8 cellular contexts compared by ENCODE assay signal in the genomic region with DNA sequence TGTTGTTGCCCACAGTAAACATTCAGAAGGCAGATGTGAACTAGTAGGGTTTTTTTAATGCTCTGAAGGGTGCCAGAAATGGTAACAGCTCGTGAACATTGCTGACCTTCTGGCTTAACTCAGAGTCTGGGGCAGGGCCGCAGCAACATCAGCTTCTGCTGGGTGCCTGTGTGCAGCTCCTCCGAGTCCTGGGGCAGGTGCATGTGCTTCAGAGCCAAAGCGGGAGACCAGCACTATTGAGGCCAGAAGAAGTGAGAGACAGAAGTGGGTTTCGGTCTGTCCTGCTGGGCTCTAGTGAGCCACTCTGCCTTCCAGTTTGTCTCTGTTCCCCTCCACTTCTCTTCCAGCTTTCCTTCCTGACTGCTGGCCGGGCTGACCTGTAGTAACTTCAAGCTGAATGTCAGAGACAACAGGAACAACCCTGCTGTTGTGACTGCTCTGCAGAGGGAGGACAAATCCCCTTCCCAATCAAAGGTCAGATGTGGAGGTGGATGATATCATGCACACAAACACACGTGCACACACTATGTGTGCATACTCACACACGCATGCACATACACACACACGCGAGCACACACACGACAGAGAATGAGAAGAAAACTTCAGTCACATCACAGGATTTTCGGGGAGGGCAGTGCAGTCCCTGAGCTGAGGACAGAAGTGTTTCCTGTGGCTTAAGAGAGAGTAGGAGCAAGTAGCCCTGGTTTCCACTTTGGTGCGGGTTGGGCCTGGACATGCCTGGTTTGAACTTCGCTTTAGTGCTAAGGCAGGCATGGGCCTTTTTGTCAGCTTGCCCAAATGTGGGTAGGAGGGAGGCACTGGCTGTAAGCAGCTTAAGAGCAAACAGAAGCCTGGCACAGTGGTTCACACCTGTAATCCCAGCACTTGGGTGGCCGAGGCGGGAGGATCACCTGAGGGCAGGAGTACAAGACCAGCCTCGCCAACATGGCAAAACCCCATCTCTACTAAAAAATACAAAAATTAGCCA. TPM values are rescaled to one million over a fixed set of nuclear protein-coding genes. Genes with fewer than 3 reads are reported as not detected.
A peak's percentile ranks its signal among the peaks of the same experiment; 100 is the strongest.
DNase-seq lines count a peak whose midpoint lies in the region; ATAC-seq, FAIRE-seq and TF ChIP-seq lines count a peak whose summit lies in the region.
"Not testable (repeated sequence)": the region's sequence is repeated elsewhere in the genome, so short reads cannot be mapped to it uniquely, and the experiment has no call there.
"Had no signal": no experiment of that assay in that cellular context is flagged by ENCODE, and none has a peak within 500 bp of the region (broad histone marks: within the 10 kb centered on the region; RNA-seq: fewer than 3 reads in every experiment).

No MANE protein-coding gene starts in this region.

- WGBS in prostate gland: 58% methylated on average over 17 of the region's 17 CpGs

- not testable (repeated sequence) for H3K27ac ChIP-seq in prostate gland

- TF ChIP-seq POLR2A in prostate gland (IDR thresholded peaks at IDR 0.05): not testable (repeated sequence)

- CTCF ChIA-PET in activated naive CD4-positive, alpha-beta T cell treated with anti-CD3 and anti-CD28 coated beads, Interleukin-2, amount 10 ng/mL, durations not matched to agents 7 days and 5 days (lab: Charles Lee): not testable (repeated sequence)

- H3K9me3 ChIP-seq in T-helper 17 cell (ENCODE audit: control insufficient read depth, low read length, poor library complexity, severe bottlenecking); prostate gland: not testable (repeated sequence)

- not testable (repeated sequence) for H3K36me3 ChIP-seq in prostate gland

- intact Hi-C loops in prostate gland (cut with DNase I): not testable (repeated sequence)

- not testable (repeated sequence) for H3K4me3 ChIP-seq in prostate gland

- H3K27ac Mint-ChIP-seq in T-helper 17 cell (peak overlapping the region; percentile 91), mesothelial cell of epicardium (peak overlapping the region; percentile 1)
- H3K27ac Mint-ChIP-seq in activated naive CD4-positive, alpha-beta T cell treated with anti-CD3 and anti-CD28 coated beads, Interleukin-2, amount 10 ng/mL, durations not matched to agents 7 days and 5 days: peak overlapping the region; percentile 81

- ATAC-seq in HG03558 (IDR thresholded peaks at IDR 0.05; ENCODE audit: extremely low read depth, unreplicated experiment) (peak; percentile 62), esophagus mucosa (peak; percentile 84)
- not testable (repeated sequence) for ATAC-seq in T-helper 17 cell

- H3K4me1 Mint-ChIP-seq in T-helper 17 cell (peaks cover 11% of the 10 kb centered on the region), mesothelial cell of epicardium (peaks cover 15% of the 10 kb centered on the region)
- peaks cover 19% of the 10 kb centered on the region for H3K4me1 Mint-ChIP-seq in activated naive CD4-positive, alpha-beta T cell treated with anti-CD3 and anti-CD28 coated beads, Interleukin-2, amount 10 ng/mL, durations not matched to agents 7 days and 5 days

- not testable (repeated sequence) for DNase-seq in GM19239 (ENCODE audit: insufficient read length, low spot score); T-helper 17 cell; activated naive CD4-positive, alpha-beta T cell treated with anti-CD3 and anti-CD28 coated beads, Interleukin-2, amount 10 ng/mL, durations not matched to agents 7 days and 5 days; mesothelial cell of epicardium (ENCODE audit: low spot score in 2 of 2, unreplicated experiment in 2 of 2)
- peak; percentile 54 for DNase-seq in prostate gland (ENCODE audit: low spot score)

- not testable (repeated sequence) for H3K27me3 Mint-ChIP-seq in T-helper 17 cell; activated naive CD4-positive, alpha-beta T cell treated with anti-CD3 and anti-CD28 coated beads, Interleukin-2, amount 10 ng/mL, durations not matched to agents 7 days and 5 days; mesothelial cell of epicardium (ENCODE audit: low read depth)

- not testable (repeated sequence) for H3K36me3 Mint-ChIP-seq in T-helper 17 cell (ENCODE audit: low read depth); activated naive CD4-positive, alpha-beta T cell treated with anti-CD3 and anti-CD28 coated beads, Interleukin-2, amount 10 ng/mL, durations not matched to agents 7 days and 5 days; mesothelial cell of epicardium

- peak overlapping the region; percentile 55 for H3K4me3 Mint-ChIP-seq in T-helper 17 cell
- not testable (repeated sequence) for H3K4me3 Mint-ChIP-seq in activated naive CD4-positive, alpha-beta T cell treated with anti-CD3 and anti-CD28 coated beads, Interleukin-2, amount 10 ng/mL, durations not matched to agents 7 days and 5 days; mesothelial cell of epicardium

- not testable (repeated sequence) for H3K9me3 Mint-ChIP-seq in activated naive CD4-positive, alpha-beta T cell treated with anti-CD3 and anti-CD28 coated beads, Interleukin-2, amount 10 ng/mL, durations not matched to agents 7 days and 5 days; mesothelial cell of epicardium

- TF ChIP-seq CTCF in mesothelial cell of epicardium (IDR thresholded peaks at IDR 0.05; ENCODE audit: unreplicated experiment); prostate gland (IDR thresholded peaks at IDR 0.05): not testable (repeated sequence)

- FAIRE-seq in GM19239 (lab: Jason Lieb, UNC): peak; percentile 93

- not testable (repeated sequence) for H3K27me3 ChIP-seq in prostate gland (replicated peaks; ENCODE audit: insufficient read depth)

- not testable (repeated sequence) for H3K4me1 ChIP-seq in prostate gland (replicated peaks)

RNA-seq across cellular contexts. Expression of gene OLAH, which starts 19.4 kb away (rescaled TPM):
- total RNA-seq in T-helper 17 cell: 1 to 10 TPM in 1 of 2 donors, not detected in 1; 3.8 TPM
- 11.7 TPM for total RNA-seq in esophagus mucosa
- total RNA-seq in mesothelial cell of epicardium: 0.54 to 0.84 TPM (median 0.69 TPM) in 3 replicates
- total RNA-seq in prostate gland: 1 to 10 TPM in 1 of 2 donors, not detected in 1; 5.3 TPM
- total RNA-seq: GM23338 had no signal

Comparison
In these comparisons a context has a peak if more than half of its experiments do, and no peak if none do; other contexts are left out.
1. H3K27ac Mint-ChIP-seq: peak in every context shown above with its lines; median percentile 91 in T-helper 17 cell; 81 in activated naive CD4-positive, alpha-beta T cell treated with anti-CD3 and anti-CD28 coated beads, Interleukin-2, amount 10 ng/mL, durations not matched to agents 7 days and 5 days; 1 in mesothelial cell of epicardium.